In genomic region chr3:149812606-149813366, GRCh38 we compare ENCODE assay signal across 8 cellular contexts. TPM values are rescaled to one million over a fixed set of nuclear protein-coding genes. Genes with fewer than 3 reads are reported as not detected.
DNase-seq lines count a peak whose midpoint lies in the region; ATAC-seq and TF ChIP-seq lines count a peak whose summit lies in the region.

A gene with protein sequence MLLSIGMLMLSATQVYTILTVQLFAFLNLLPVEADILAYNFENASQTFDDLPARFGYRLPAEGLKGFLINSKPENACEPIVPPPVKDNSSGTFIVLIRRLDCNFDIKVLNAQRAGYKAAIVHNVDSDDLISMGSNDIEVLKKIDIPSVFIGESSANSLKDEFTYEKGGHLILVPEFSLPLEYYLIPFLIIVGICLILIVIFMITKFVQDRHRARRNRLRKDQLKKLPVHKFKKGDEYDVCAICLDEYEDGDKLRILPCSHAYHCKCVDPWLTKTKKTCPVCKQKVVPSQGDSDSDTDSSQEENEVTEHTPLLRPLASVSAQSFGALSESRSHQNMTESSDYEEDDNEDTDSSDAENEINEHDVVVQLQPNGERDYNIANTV (plus strand): TSS chr3:149813215. CDS start chr3:149846027, 32,812 bp downstream.

- no peak for TF ChIP-seq RAD21 in IMR-90 (IDR thresholded peaks at IDR 0.05; ENCODE audit: low read length)

- H3K36me3 Mint-ChIP-seq in endothelial cell (ENCODE audit: low read depth, unreplicated experiment) = no peaks in the 10 kb centered on the region

- H4K5ac ChIP-seq in IMR-90 (ENCODE audit: low read depth, low read length) = peak within 1 kb of the TSS; percentile 60

- TF ChIP-seq CTCF in IMR-90 (conservative IDR thresholded peaks at IDR 0.05; ENCODE audit: low read depth, low read length) (no peak), OCI-LY7 (conservative IDR thresholded peaks at IDR 0.05; ENCODE audit: low read length) (no peak), endothelial cell (IDR thresholded peaks at IDR 0.05; ENCODE audit: unreplicated experiment) (no peak)

- BruUV-seq in IMR-90 (replicated peaks; lab: Mats Ljungman, UMichigan) (no TSS peak), OCI-LY7 (replicated peaks; lab: Mats Ljungman, UMichigan) (no TSS peak)

- 1% methylated on average over 15 of the region's 56 CpGs; no CpG with 5 or more reads in 1 of the 2 experiments for WGBS in IMR-90 (ENCODE audit: extremely low coverage in 2 of 2, insufficient read length in 1 of 2), 2 experiments

- no peak within 1 kb of the TSS for H2BK20ac ChIP-seq in IMR-90 (ENCODE audit: low read depth, low read length)

- H3K27ac Mint-ChIP-seq in endothelial cell (ENCODE audit: unreplicated experiment) = peak within 1 kb of the TSS; percentile 84

- peak within 1 kb of the TSS; percentile 68 for H3K9ac ChIP-seq in IMR-90 (ENCODE audit: low read depth, low read length)

- peak within 1 kb of the TSS; percentile 76 to 98 for H4K8ac ChIP-seq in IMR-90 (ENCODE audit: low read depth in 2 of 2, low read length in 2 of 2)

- peak; percentile 82 for TF ChIP-seq POLR2A in IMR-90 (IDR thresholded peaks at IDR 0.05; ENCODE audit: low read depth, low read length)

- H2BK15ac ChIP-seq in IMR-90 (ENCODE audit: low read depth, low read length) = peak within 1 kb of the TSS; percentile 57; the same call in 2 of the 3 replicates

- H2BK5ac ChIP-seq in IMR-90 (ENCODE audit: low read depth, low read length, poor library complexity, severe bottlenecking) = peak within 1 kb of the TSS; percentile 61

- dilution Hi-C loops in IMR-90 (cut with HindIII; ENCODE audit: low sequenced_read_pairs, unreplicated experiment) = no loop called here

- H3K9me3 ChIP-seq in IMR-90 (ENCODE audit: control insufficient read depth, insufficient read depth, low read length) = no peaks in the 10 kb centered on the region
- H3K9me3 ChIP-seq in OCI-LY7 (ENCODE audit: low read length) = no peaks in the 10 kb centered on the region

- H3K4ac ChIP-seq in IMR-90 (ENCODE audit: low read depth, low read length) = peak within 1 kb of the TSS; percentile 90

- H2AFZ ChIP-seq in IMR-90 (replicated peaks; ENCODE audit: low read length, poor library complexity) = peak within 1 kb of the TSS; percentile 100
- peak within 1 kb of the TSS; percentile 99 for H2AFZ ChIP-seq in OCI-LY7 (ENCODE audit: low read length)

- peaks cover 0 to 42% of the 10 kb centered on the region in 2 experiments; a peak in 3 of 4 replicates for H3K79me1 ChIP-seq in IMR-90 (ENCODE audit: low read depth in 1 of 2, low read length in 2 of 2)

- H3K27me3 Mint-ChIP-seq in endothelial cell (ENCODE audit: unreplicated experiment) = peaks cover 3% of the 10 kb centered on the region

- peak within 1 kb of the TSS; percentile 64 for H3K14ac ChIP-seq in IMR-90 (replicated peaks; ENCODE audit: low read depth, low read length)

- peak within 1 kb of the TSS; percentile 81 for H2BK120ac ChIP-seq in IMR-90 (ENCODE audit: low read depth, low read length)

- CTCF ChIA-PET in IMR-90 (lab: Yijun Ruan, JAX) = interaction anchor here (1.3 to 1.9 kb wide), 2 partner anchors 47 to 60 kb away, joined by 4 read pairs; no protein-coding TSS in a partner anchor
- CTCF ChIA-PET in OCI-LY7 (lab: Charles Lee; ENCODE audit: unreplicated experiment) = no interaction called here

- H3K36me3 ChIP-seq in IMR-90 (ENCODE audit: control insufficient read depth, insufficient read depth, low read length) (no peaks in the 10 kb centered on the region), OCI-LY7 (ENCODE audit: insufficient read depth, low read length) (no peaks in the 10 kb centered on the region; the same call in 1 of the 2 replicates)

- H2AK5ac ChIP-seq in IMR-90 (ENCODE audit: low read depth, low read length) = peak within 1 kb of the TSS; percentile 20

- peaks cover 47% of the 10 kb centered on the region for H3K79me2 ChIP-seq in OCI-LY7 (ENCODE audit: insufficient read depth, low read depth, low read length)

- in situ Hi-C loops in IMR-90 (cut with MboI; ENCODE audit: low sequenced_read_pairs) = no loop called here

- intact Hi-C loops in IMR-90 (cut with micrococcal nuclease) = no loop called here
- intact Hi-C loops in OCI-LY7 (cut with micrococcal nuclease; ENCODE audit: unreplicated experiment) = loop anchor here (1.0 to 5.0 kb wide), 6 partner anchors 60 to 1275 kb away; partner anchors contain the start of genes COMMD2, GYG1, MED12L and PFN2

- H3K4me2 ChIP-seq in IMR-90 (ENCODE audit: low read depth, low read length) (peak within 1 kb of the TSS; percentile 96), OCI-LY7 (ENCODE audit: low read length) (peak within 1 kb of the TSS; percentile 85)

- no peaks in the 10 kb centered on the region for H3K9me3 Mint-ChIP-seq in endothelial cell (ENCODE audit: unreplicated experiment)

- ATAC-seq in GM21529 (IDR thresholded peaks at IDR 0.05; ENCODE audit: unreplicated experiment) = peak; percentile 88
- peak; percentile 95 for ATAC-seq in IMR-90 (ENCODE audit: low read depth)

- H3K4me1 Mint-ChIP-seq in endothelial cell (ENCODE audit: unreplicated experiment) = peaks cover 32% of the 10 kb centered on the region

- H3K18ac ChIP-seq in IMR-90 (ENCODE audit: low read depth, low read length) = peak within 1 kb of the TSS; percentile 31

- peak within 1 kb of the TSS; percentile 74 for H3K27ac ChIP-seq in IMR-90 (ENCODE audit: insufficient read depth, low read length)
- peak within 1 kb of the TSS; percentile 77 for H3K27ac ChIP-seq in OCI-LY7 (ENCODE audit: low read depth, low read length, poor library complexity, severe bottlenecking)

- H3K9me1 ChIP-seq in IMR-90 (ENCODE audit: insufficient read depth, low read length) = no peaks in the 10 kb centered on the region

- DNase-seq in DMS114 treated with DMSO at 0.1 percent for 48 hours (lab: John Stamatoyannopoulos, UW; ENCODE audit: unreplicated experiment) (peak; percentile 87), IMR-90 (peak; percentile 94), OCI-LY7 (ENCODE audit: low spot score) (peak; percentile 94), activated T-cell treated with anti-CD3 and anti-CD28 coated beads for 1 hour (ENCODE audit: low read depth) (peak; percentile 89), endothelial cell (ENCODE audit: low spot score) (peak; percentile 87), midbrain (lab: John Stamatoyannopoulos, UW) (peak; percentile 98)
- peak; percentile 86 to 91 for DNase-seq in stimulated activated CD8-positive, alpha-beta memory T cell treated with anti-CD3 and anti-CD28 coated beads, Interleukin-15, amount 100 ng/mL, for 48 hours (ENCODE audit: low read depth in 2 of 2)

- H3K4me1 ChIP-seq in IMR-90 (ENCODE audit: control insufficient read depth, insufficient read depth, low read length) = no peaks in the 10 kb centered on the region
- H3K4me1 ChIP-seq in OCI-LY7 (ENCODE audit: insufficient read depth, low read length, poor library complexity, severe bottlenecking) = peaks cover 43% of the 10 kb centered on the region

- H4K91ac ChIP-seq in IMR-90 (ENCODE audit: insufficient read depth, low read depth, low read length) = peak within 1 kb of the TSS; percentile 71

- H3K27me3 ChIP-seq in IMR-90 (ENCODE audit: control insufficient read depth, insufficient read depth, low read length) = no peaks in the 10 kb centered on the region

- H2AK9ac ChIP-seq in IMR-90 (replicated peaks; ENCODE audit: low read depth, low read length, poor library complexity) = peak within 1 kb of the TSS; percentile 97

- no peaks in the 10 kb centered on the region for H3K9me2 ChIP-seq in OCI-LY7 (ENCODE audit: insufficient read depth, low read length)

- peak within 1 kb of the TSS; percentile 85 for H3K23ac ChIP-seq in IMR-90 (ENCODE audit: low read depth, low read length)

- H3K4me3 Mint-ChIP-seq in endothelial cell (ENCODE audit: unreplicated experiment) = peak within 1 kb of the TSS; percentile 94

- H3K4me3 ChIP-seq in IMR-90 (ENCODE audit: insufficient read depth, low read depth, low read length) = peak within 1 kb of the TSS; percentile 69
- H3K4me3 ChIP-seq in OCI-LY7 (ENCODE audit: low read depth, low read length, poor library complexity, severe bottlenecking) = peak within 1 kb of the TSS; percentile 87

- peak within 1 kb of the TSS; percentile 48; the same call in 1 of the 2 replicates for H3K56ac ChIP-seq in IMR-90 (ENCODE audit: extremely low read depth, insufficient read depth, low read length)

- H4K20me1 ChIP-seq in IMR-90 (ENCODE audit: insufficient read depth, low read length) = peaks cover 17% of the 10 kb centered on the region; the same call in 1 of the 2 replicates
- H4K20me1 ChIP-seq in OCI-LY7 (ENCODE audit: insufficient read depth, low read length) = peaks cover 20% of the 10 kb centered on the region

- POLR2A ChIA-PET in IMR-90 (lab: Charles Lee; ENCODE audit: unreplicated experiment) (no interaction called here), OCI-LY7 (lab: Charles Lee) (interaction anchor here (0.6 to 1.0 kb wide), 2 partner anchors 10 to 70 kb away, joined by 3 to 4 read pairs; no protein-coding TSS in a partner anchor)

TF ChIP-seq in IMR-90, 13 proteins besides CTCF, POLR2A, EP300 and RAD21:
- no peak for TF ChIP-seq CHD1 (IDR thresholded peaks at IDR 0.05; ENCODE audit: low read depth, low read length)
- TF ChIP-seq FOS (IDR thresholded peaks at IDR 0.05; ENCODE audit: low read depth, low read length) = peak; percentile 96
- TF ChIP-seq, protein P1, sequence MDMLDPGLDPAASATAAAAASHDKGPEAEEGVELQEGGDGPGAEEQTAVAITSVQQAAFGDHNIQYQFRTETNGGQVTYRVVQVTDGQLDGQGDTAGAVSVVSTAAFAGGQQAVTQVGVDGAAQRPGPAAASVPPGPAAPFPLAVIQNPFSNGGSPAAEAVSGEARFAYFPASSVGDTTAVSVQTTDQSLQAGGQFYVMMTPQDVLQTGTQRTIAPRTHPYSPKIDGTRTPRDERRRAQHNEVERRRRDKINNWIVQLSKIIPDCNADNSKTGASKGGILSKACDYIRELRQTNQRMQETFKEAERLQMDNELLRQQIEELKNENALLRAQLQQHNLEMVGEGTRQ (IDR thresholded peaks at IDR 0.05; ENCODE audit: low read depth, low read length) = peak; percentile 33; the same call in 1 of the 2 replicates
- TF ChIP-seq MAZ (IDR thresholded peaks at IDR 0.05; ENCODE audit: borderline replicate concordance, low read depth, low read length) = peak; percentile 21; the same call in 1 of the 2 replicates
- TF ChIP-seq BHLHE40 (IDR thresholded peaks at IDR 0.05; ENCODE audit: low read depth, low read length) = peak; percentile 60

RNA-seq across cellular contexts. Expression of the gene that starts here (rescaled TPM):
- total RNA-seq in IMR-90 (2012; rRNA removed) (29.8 and 39.2 TPM in 2 replicates), OCI-LY7 (2022) (37.3 and 48.5 TPM in 2 replicates), endothelial cell (ENCODE audit: unreplicated experiment) (30.7 TPM)
- 9.3 and 12.8 TPM in 2 replicates for polyA plus RNA-seq in IMR-90 (2012; rRNA removed)
- 3.6 and 7.2 TPM in 2 replicates for polyA plus RNA-seq in IMR-90 (2012; cell fraction: cytosol; rRNA removed)
- polyA plus RNA-seq in IMR-90 (2012; cell fraction: nucleus; rRNA removed; ENCODE audit: low replicate concordance) = 1.4 and 16.5 TPM in 2 replicates
- total RNA-seq in OCI-LY7 (2014; rRNA removed; shearing (Covaris generic)) = 16.1 and 26.2 TPM in 2 replicates

Comparison
In these comparisons a context has a peak if more than half of its experiments do, and no peak if none do; other contexts are left out.
1. Peak in every context shown above with its lines: DNase-seq, ATAC-seq, H3K4me3 ChIP-seq and H3K27ac ChIP-seq.